Comparison of ENCODE assay signal across 1 cellular context in genomic region chr1:3352952-3353331, GRCh38.
TF ChIP-seq lines count a peak whose summit lies in the region.

No MANE protein-coding gene starts in this region.

TF ChIP-seq in HEK293, 187 proteins besides CTCF, POLR2A, EP300 and RAD21 (continued from another document and continues in another):
- TF ChIP-seq ZBTB6 (tag by site-specific recombination; IDR thresholded peaks at IDR 0.05) (peak; percentile 74), ZNF645 (tag by site-specific recombination; IDR thresholded peaks at IDR 0.05) (no peak; the same call in 1 of the 2 replicates), ZNF514 (tag by site-specific recombination; IDR thresholded peaks at IDR 0.05) (no peak), ZNF335 (tag by site-specific recombination; conservative IDR thresholded peaks at IDR 0.05) (no peak), ZNF362 (tag by site-specific recombination; IDR thresholded peaks at IDR 0.05) (no peak), ZSCAN4 (tag by site-specific recombination; IDR thresholded peaks at IDR 0.05) (no peak), ZNF529 (tag by site-specific recombination; IDR thresholded peaks at IDR 0.05; ENCODE audit: insufficient replicate concordance) (no peak), BCL11A (tag by site-specific recombination; IDR thresholded peaks at IDR 0.05; ENCODE audit: low read depth) (no peak), ZNF510 (tag by site-specific recombination; IDR thresholded peaks at IDR 0.05; ENCODE audit: insufficient replicate concordance) (no peak), ZIC2 (tag by site-specific recombination; IDR thresholded peaks at IDR 0.05) (peak; percentile 88), ZNF114 (tag by site-specific recombination; IDR thresholded peaks at IDR 0.05) (no peak), ZNF449 (tag by site-specific recombination; IDR thresholded peaks at IDR 0.05) (peak; percentile 69), ZNF792 (tag by site-specific recombination; IDR thresholded peaks at IDR 0.05) (peak; percentile 51; the same call in 1 of the 2 replicates), ZNF707 (tag by site-specific recombination; IDR thresholded peaks at IDR 0.05) (no peak), TSHZ1 (tag by site-specific recombination; IDR thresholded peaks at IDR 0.05; ENCODE audit: borderline replicate concordance) (no peak; the same call in 1 of the 2 replicates), MEIS1 (CRISPR knock-in tag; IDR thresholded peaks at IDR 0.05; ENCODE audit: borderline replicate concordance) (no peak), ZNF610 (tag by site-specific recombination; IDR thresholded peaks at IDR 0.05; ENCODE audit: borderline replicate concordance) (no peak), WT1 (tag by site-specific recombination; IDR thresholded peaks at IDR 0.05) (peak; percentile 89), HOXD13 (CRISPR knock-in tag; IDR thresholded peaks at IDR 0.05; ENCODE audit: borderline replicate concordance) (peak; percentile 98), ZNF169 (tag by site-specific recombination; IDR thresholded peaks at IDR 0.05) (no peak), ZNF768 (tag by site-specific recombination; IDR thresholded peaks at IDR 0.05) (no peak), ZNF140 (tag by site-specific recombination; IDR thresholded peaks at IDR 0.05) (no peak), REPIN1 (tag by site-specific recombination; IDR thresholded peaks at IDR 0.05; ENCODE audit: low read depth) (no peak), ZBTB8A (tag by site-specific recombination; IDR thresholded peaks at IDR 0.05) (peak; percentile 85), ZSCAN30 (tag by site-specific recombination; IDR thresholded peaks at IDR 0.05) (peak; percentile 74; the same call in 1 of the 2 replicates), ZNF19 (tag by site-specific recombination; IDR thresholded peaks at IDR 0.05; ENCODE audit: low read depth) (no peak), ZNF596 (tag by site-specific recombination; IDR thresholded peaks at IDR 0.05) (peak; percentile 52; the same call in 1 of the 2 replicates), ZNF621 (tag by site-specific recombination; IDR thresholded peaks at IDR 0.05) (no peak), OSR2 (tag by site-specific recombination; IDR thresholded peaks at IDR 0.05) (peak; percentile 98), ZNF426 (tag by site-specific recombination; IDR thresholded peaks at IDR 0.05) (no peak), GLIS1 (tag by site-specific recombination; IDR thresholded peaks at IDR 0.05) (peak; percentile 85), RBAK (tag by site-specific recombination; IDR thresholded peaks at IDR 0.05) (no peak), ZXDB (tag by site-specific recombination; IDR thresholded peaks at IDR 0.05) (no peak), ZNF654 (tag by site-specific recombination; IDR thresholded peaks at IDR 0.05; ENCODE audit: low read depth) (no peak), GLIS2 (tag by site-specific recombination; IDR thresholded peaks at IDR 0.05) (peak; percentile 41), ZNF148 (tag by site-specific recombination; IDR thresholded peaks at IDR 0.05; ENCODE audit: borderline replicate concordance) (no peak), REST (tag by site-specific recombination; IDR thresholded peaks at IDR 0.05) (no peak), ZNF791 (tag by site-specific recombination; IDR thresholded peaks at IDR 0.05) (no peak), EGR2 (tag by site-specific recombination; IDR thresholded peaks at IDR 0.05; ENCODE audit: low read depth) (peak; percentile 52), ZNF701 (tag by site-specific recombination; IDR thresholded peaks at IDR 0.05) (no peak), KLF8 (tag by site-specific recombination; IDR thresholded peaks at IDR 0.05) (no peak), ZNF548 (tag by site-specific recombination; IDR thresholded peaks at IDR 0.05) (no peak), ZNF16 (tag by site-specific recombination; IDR thresholded peaks at IDR 0.05; ENCODE audit: low read depth) (no peak), ZNF350 (tag by site-specific recombination; IDR thresholded peaks at IDR 0.05) (no peak), ZNF184 (tag by site-specific recombination; IDR thresholded peaks at IDR 0.05) (no peak), IKZF3 (tag by site-specific recombination; IDR thresholded peaks at IDR 0.05) (peak; percentile 89), SP2 (tag by site-specific recombination; IDR thresholded peaks at IDR 0.05) (no peak), OVOL3 (tag by site-specific recombination; IDR thresholded peaks at IDR 0.05) (0 out of 2 replicates have a peak, but pooled peaks have one; percentile 50), ZBTB49 (tag by site-specific recombination; IDR thresholded peaks at IDR 0.05; ENCODE audit: low read depth) (no peak), ZNF843 (tag by site-specific recombination; IDR thresholded peaks at IDR 0.05) (peak; percentile 95), ZNF48 (tag by site-specific recombination; IDR thresholded peaks at IDR 0.05) (no peak), SP3 (tag by site-specific recombination; IDR thresholded peaks at IDR 0.05) (no peak)
